In genomic region chr1:109282952-109283747, GRCh38 we compare ENCODE assay signal across 1 cellular context.
TF ChIP-seq lines count a peak whose summit lies in the region.

TSS of gene PSRC1 (minus strand) at chr1:109283145.

TF ChIP-seq in SK-N-SH, 30 proteins besides CTCF, POLR2A, EP300 and RAD21 (continued from another document):
- TF ChIP-seq ZBTB33 (IDR thresholded peaks at IDR 0.05; ENCODE audit: borderline replicate concordance, low read depth) (no peak), NFIC (IDR thresholded peaks at IDR 0.05; ENCODE audit: borderline replicate concordance) (no peak), FOXM1 (IDR thresholded peaks at IDR 0.05; ENCODE audit: low read depth) (no peak), YY1 (IDR thresholded peaks at IDR 0.05; ENCODE audit: low read depth) (0 out of 2 replicates have a peak, but pooled peaks have one; percentile 40), ELF1 (IDR thresholded peaks at IDR 0.05) (peak; percentile 72; the same call in 1 of the 2 replicates), MEF2A (IDR thresholded peaks at IDR 0.05; ENCODE audit: borderline replicate concordance, low read depth) (no peak), FOSL2 (IDR thresholded peaks at IDR 0.05; ENCODE audit: borderline replicate concordance, low read depth) (no peak), RCOR1 (IDR thresholded peaks at IDR 0.05; ENCODE audit: low read length) (no peak), POLR2AphosphoS5 (IDR thresholded peaks at IDR 0.05; ENCODE audit: low read depth, low read length) (peak; percentile 90), GABPA (IDR thresholded peaks at IDR 0.05; ENCODE audit: low read depth) (peak; percentile 70)
